ENCODE assay signal across 11 cellular contexts in the genomic region with DNA sequence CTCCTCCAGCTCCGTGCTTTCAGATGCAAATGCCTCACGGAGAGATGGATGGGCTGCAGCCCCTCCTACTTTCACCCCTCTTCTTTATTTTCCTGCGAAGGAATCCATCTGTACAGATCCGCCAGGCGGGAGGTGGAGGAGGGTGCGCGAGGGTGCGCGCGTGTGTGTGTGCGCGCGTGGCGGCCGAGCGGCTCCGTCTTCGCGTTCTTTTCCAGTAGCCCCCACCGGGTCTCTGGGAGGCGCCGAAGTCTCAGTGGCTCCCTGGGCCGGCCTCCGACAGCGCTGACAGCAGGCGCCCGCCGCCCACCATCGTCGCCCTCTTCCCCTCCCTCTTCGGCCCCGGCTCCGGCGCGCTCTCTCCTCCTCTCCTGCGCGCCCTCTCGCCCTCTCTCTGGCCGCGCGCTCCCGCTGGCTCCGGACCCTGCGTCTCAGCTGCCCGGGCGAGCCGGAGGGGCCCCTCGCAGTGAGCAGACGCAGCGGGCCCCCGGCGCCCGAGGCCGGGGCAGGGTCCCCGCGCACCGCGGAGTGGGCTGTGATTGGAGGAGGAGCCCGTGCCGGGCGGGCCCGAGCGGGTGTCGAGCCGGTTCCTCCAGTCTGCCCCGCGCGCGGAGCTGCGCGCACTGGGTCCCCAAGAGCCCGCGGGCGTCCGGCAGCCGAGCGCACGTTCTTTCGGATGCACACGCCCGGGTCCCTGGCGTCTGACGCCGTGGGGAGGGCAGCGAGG. TPM values are rescaled to one million over a fixed set of nuclear protein-coding genes. Genes with fewer than 3 reads are reported as not detected.
DNase-seq lines count a peak whose midpoint lies in the region; TF ChIP-seq lines count a peak whose summit lies in the region.
"Had no signal": no experiment of that assay in that cellular context is flagged by ENCODE, and none has a peak within 500 bp of the region (broad histone marks: within the 10 kb centered on the region; RNA-seq: fewer than 3 reads in every experiment).

A gene with protein sequence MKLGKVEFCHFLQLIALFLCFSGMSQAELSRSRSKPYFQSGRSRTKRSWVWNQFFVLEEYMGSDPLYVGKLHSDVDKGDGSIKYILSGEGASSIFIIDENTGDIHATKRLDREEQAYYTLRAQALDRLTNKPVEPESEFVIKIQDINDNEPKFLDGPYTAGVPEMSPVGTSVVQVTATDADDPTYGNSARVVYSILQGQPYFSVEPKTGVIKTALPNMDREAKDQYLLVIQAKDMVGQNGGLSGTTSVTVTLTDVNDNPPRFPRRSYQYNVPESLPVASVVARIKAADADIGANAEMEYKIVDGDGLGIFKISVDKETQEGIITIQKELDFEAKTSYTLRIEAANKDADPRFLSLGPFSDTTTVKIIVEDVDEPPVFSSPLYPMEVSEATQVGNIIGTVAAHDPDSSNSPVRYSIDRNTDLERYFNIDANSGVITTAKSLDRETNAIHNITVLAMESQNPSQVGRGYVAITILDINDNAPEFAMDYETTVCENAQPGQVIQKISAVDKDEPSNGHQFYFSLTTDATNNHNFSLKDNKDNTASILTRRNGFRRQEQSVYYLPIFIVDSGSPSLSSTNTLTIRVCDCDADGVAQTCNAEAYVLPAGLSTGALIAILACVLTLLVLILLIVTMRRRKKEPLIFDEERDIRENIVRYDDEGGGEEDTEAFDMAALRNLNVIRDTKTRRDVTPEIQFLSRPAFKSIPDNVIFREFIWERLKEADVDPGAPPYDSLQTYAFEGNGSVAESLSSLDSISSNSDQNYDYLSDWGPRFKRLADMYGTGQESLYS (plus strand): TSS at position 592 of the 724 bp plus-strand sequence. CDS start 11,831 bp downstream, outside the sequence.

- peak within 1 kb of the TSS; percentile 66 for H3K4me3 Mint-ChIP-seq in chondrocyte (ENCODE audit: unreplicated experiment)
- H3K4me3 Mint-ChIP-seq in neural crest cell, result peak within 1 kb of the TSS; percentile 93
- H3K4me3 Mint-ChIP-seq in CD8-positive, alpha-beta memory T cell, result no peak within 1 kb of the TSS

- POLR2A ChIA-PET in CD8-positive, alpha-beta memory T cell (lab: Charles Lee), result no interaction called here

- no peak within 1 kb of the TSS for H3K27ac ChIP-seq in CD8-positive, alpha-beta memory T cell (ENCODE audit: low read depth, low read length)
- H3K27ac ChIP-seq: uterus had no signal

- no peaks in the 10 kb centered on the region for H3K9me3 Mint-ChIP-seq in chondrocyte (ENCODE audit: low read depth)
- no peaks in the 10 kb centered on the region for H3K9me3 Mint-ChIP-seq in neural crest cell
- peaks cover 8 to 37% (median 20%) of the 10 kb centered on the region in 5 donors for H3K9me3 Mint-ChIP-seq in CD8-positive, alpha-beta memory T cell

- no peak within 1 kb of the TSS for H3K4me3 ChIP-seq in CD8-positive, alpha-beta memory T cell (ENCODE audit: low read length)
- H3K4me3 ChIP-seq: uterus had no signal

- no peaks in the 10 kb centered on the region for H3K36me3 ChIP-seq in CD8-positive, alpha-beta memory T cell (ENCODE audit: insufficient read depth, low read length)
- H3K36me3 ChIP-seq: uterus had no signal

- H3K4me1 Mint-ChIP-seq in chondrocyte (ENCODE audit: low read depth) (peaks cover 14% of the 10 kb centered on the region), neural crest cell (peaks cover 41% of the 10 kb centered on the region)
- H3K4me1 Mint-ChIP-seq in CD8-positive, alpha-beta memory T cell, result no peaks in the 10 kb centered on the region

- H3K36me3 Mint-ChIP-seq in chondrocyte (ENCODE audit: low read depth) (no peaks in the 10 kb centered on the region), neural crest cell (ENCODE audit: low read depth) (no peaks in the 10 kb centered on the region)
- H3K36me3 Mint-ChIP-seq in CD8-positive, alpha-beta memory T cell, result no peaks in the 10 kb centered on the region

- no peaks in the 10 kb centered on the region for H3K9me3 ChIP-seq in CD8-positive, alpha-beta memory T cell (ENCODE audit: low read length)
- H3K9me3 ChIP-seq: uterus had no signal

- no peaks in the 10 kb centered on the region for H3K4me1 ChIP-seq in CD8-positive, alpha-beta memory T cell (ENCODE audit: insufficient read depth, low read length)
- H3K4me1 ChIP-seq: uterus had no signal

- CTCF ChIA-PET in CD8-positive, alpha-beta memory T cell (lab: Charles Lee), result no interaction called here

- H3K27me3 ChIP-seq in CD8-positive, alpha-beta memory T cell (ENCODE audit: insufficient read depth, low read length, poor library complexity, severe bottlenecking), result no peaks in the 10 kb centered on the region

- peaks cover 57% of the 10 kb centered on the region for H3K27me3 Mint-ChIP-seq in chondrocyte (ENCODE audit: low read depth)
- H3K27me3 Mint-ChIP-seq in neural crest cell (ENCODE audit: low read depth), result peaks cover 38% of the 10 kb centered on the region
- no peaks in the 10 kb centered on the region for H3K27me3 Mint-ChIP-seq in CD8-positive, alpha-beta memory T cell

- TF ChIP-seq CTCF in chondrocyte (IDR thresholded peaks at IDR 0.05) (no peak), neural crest cell (conservative IDR thresholded peaks at IDR 0.05) (no peak)

- DNase-seq in Ammon's horn (ENCODE audit: low spot score) (peak; percentile 9), NCI-H1092 treated with DMSO at 0.1 percent for 48 hours (lab: John Stamatoyannopoulos, UW) (peak; percentile 78), chondrocyte (ENCODE audit: low spot score) (peak; percentile 74), neural crest cell (ENCODE audit: low read depth, low spot score) (peak; percentile 49), NCI-H2029 treated with DMSO at 0.1 percent for 48 hours (lab: John Stamatoyannopoulos, UW) (no peak), T-helper 9 cell (no peak)
- DNase-seq in activated CD8-positive, alpha-beta memory T cell treated with anti-CD3 and anti-CD28 coated beads for 24 hours, result no peak
- no peak for DNase-seq in CD8-positive, alpha-beta memory T cell
- DNase-seq: uterus had no signal

- H3K27ac Mint-ChIP-seq in chondrocyte (ENCODE audit: unreplicated experiment), result no peak within 1 kb of the TSS
- peak within 1 kb of the TSS; percentile 39 for H3K27ac Mint-ChIP-seq in neural crest cell (ENCODE audit: unreplicated experiment)
- H3K27ac Mint-ChIP-seq in CD8-positive, alpha-beta memory T cell, result no peak within 1 kb of the TSS

RNA-seq across cellular contexts. Expression of the gene that starts here (rescaled TPM):
- not detected in 3 replicates for total RNA-seq in chondrocyte
- 6.3 and 7.3 TPM in 2 replicates for total RNA-seq in neural crest cell
- total RNA-seq in CD8-positive, alpha-beta memory T cell, result not detected
- polyA plus RNA-seq in CD8-positive, alpha-beta memory T cell, result not detected
- total RNA-seq: LHCN-M2, pulmonary artery endothelial cell had no signal

Comparison
In these comparisons a context has a peak if more than half of its experiments do, and no peak if none do; other contexts are left out.
1. Peak in DNase-seq in chondrocyte; RNA of the gene not detected or under 1 TPM.
2. DNase-seq: peak in Ammon's horn (single experiment), NCI-H1092 treated with DMSO at 0.1 percent for 48 hours (single experiment) and neural crest cell (single experiment); none in activated CD8-positive, alpha-beta memory T cell treated with anti-CD3 and anti-CD28 coated beads for 24 hours (single experiment), NCI-H2029 treated with DMSO at 0.1 percent for 48 hours (single experiment), CD8-positive, alpha-beta memory T cell (0 of 5) and T-helper 9 cell (single experiment).
3. H3K4me3 Mint-ChIP-seq: peak in chondrocyte (single experiment) and neural crest cell (single experiment); none in CD8-positive, alpha-beta memory T cell (0 of 7).